ENCODE assay signal across 8 cellular contexts in the genomic region with DNA sequence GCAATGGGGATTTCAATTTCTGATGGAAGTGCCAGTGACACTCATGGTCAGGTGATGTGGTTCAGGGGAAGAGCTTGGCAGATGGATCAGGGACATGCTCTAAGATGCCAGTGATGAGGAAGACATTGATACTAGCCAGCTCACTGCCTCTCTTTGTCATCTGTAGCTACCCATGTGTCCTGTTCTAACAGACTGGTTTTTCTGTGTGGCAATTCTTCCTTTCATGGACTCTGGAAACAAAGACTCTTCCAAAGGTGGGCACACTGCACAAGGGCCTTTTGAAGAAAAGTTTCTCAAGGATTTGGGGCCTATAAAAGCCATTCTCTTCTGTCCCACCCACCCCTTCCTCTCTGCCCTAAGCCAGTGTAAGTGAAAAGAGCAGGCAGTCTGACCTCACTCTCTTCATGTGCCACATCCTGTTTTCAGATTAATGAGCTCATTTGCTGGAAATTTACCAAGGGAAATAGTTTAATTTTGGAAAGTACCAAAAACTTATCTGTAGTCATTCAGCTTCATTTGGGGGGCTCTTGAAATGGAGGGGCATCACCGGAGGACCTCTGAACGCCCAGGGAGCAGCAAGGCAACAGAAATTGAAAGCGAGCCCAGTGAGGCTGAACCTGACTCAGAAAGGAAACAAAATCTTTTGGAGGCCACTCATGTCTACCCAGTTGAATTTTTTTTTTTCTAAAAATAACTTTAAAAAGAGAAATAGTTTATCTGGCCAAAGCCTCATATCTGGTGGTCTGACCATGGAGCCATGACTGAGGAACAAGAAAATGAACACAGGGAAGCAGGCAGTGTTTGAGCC. TPM values are rescaled to one million over a fixed set of nuclear protein-coding genes. Genes with fewer than 3 reads are reported as not detected.
DNase-seq lines count a peak whose midpoint lies in the region; ATAC-seq and TF ChIP-seq lines count a peak whose summit lies in the region.

No MANE protein-coding gene starts in this region.

- TF ChIP-seq CTCF in astrocyte of the spinal cord (IDR thresholded peaks at IDR 0.05; ENCODE audit: low read depth, low read length) = no peak
- TF ChIP-seq CTCF in mucosa of descending colon (IDR thresholded peaks at IDR 0.05) = no peak

- 18% methylated on average over 3 of the region's 3 CpGs for WGBS in urinary bladder

- H3K36me3 ChIP-seq in SJCRH30 (no peaks in the 10 kb centered on the region), mucosa of descending colon (ENCODE audit: low read depth) (no peaks in the 10 kb centered on the region), urinary bladder (ENCODE audit: insufficient read depth) (no peaks in the 10 kb centered on the region)

- H3K4me1 ChIP-seq in SJCRH30 (peaks cover 30% of the 10 kb centered on the region), mucosa of descending colon (ENCODE audit: low read depth) (peaks cover 17% of the 10 kb centered on the region), urinary bladder (ENCODE audit: insufficient read depth) (peaks cover 3% of the 10 kb centered on the region)

- H3K27me3 ChIP-seq in SJCRH30 = no peaks in the 10 kb centered on the region

- H3K27ac ChIP-seq in SJCRH30 (peak overlapping the region; percentile 73), urinary bladder (ENCODE audit: low read depth) (peak overlapping the region; percentile 71)

- H3K4me3 ChIP-seq in SJCRH30 = no peak overlapping the region
- H3K4me3 ChIP-seq in astrocyte of the spinal cord (ENCODE audit: low read depth, low read length) = no peak overlapping the region
- H3K4me3 ChIP-seq in mucosa of descending colon = no peak overlapping the region
- no peak overlapping the region for H3K4me3 ChIP-seq in urinary bladder (ENCODE audit: low read depth, low read length)

- intact Hi-C loops in mucosa of descending colon (cut with DNase I, micrococcal nuclease) = no loop called here

- ATAC-seq in GM18868 (IDR thresholded peaks at IDR 0.05; ENCODE audit: unreplicated experiment) (peak; percentile 59), HG03066 (IDR thresholded peaks at IDR 0.05; ENCODE audit: low read depth, unreplicated experiment) (peak; percentile 38), mucosa of descending colon (peak; percentile 16), left lobe of liver (no peak)

- in situ Hi-C loops in astrocyte of the spinal cord (cut with HindIII; ENCODE audit: low sequenced_read_pairs) = no loop called here

- DNase-seq in AG20443 (ENCODE audit: low spot score) (peak; percentile 70), SJCRH30 (peak; percentile 45 to 61), astrocyte of the spinal cord (ENCODE audit: low read depth, low spot score) (peak; percentile 74), mucosa of descending colon (peak in 1 of 3 donors; percentile 45), left lobe of liver (ENCODE audit: low spot score) (no peak)

- no peaks in the 10 kb centered on the region for H3K9me3 ChIP-seq in SJCRH30 (replicated peaks)
- H3K9me3 ChIP-seq in mucosa of descending colon = no peaks in the 10 kb centered on the region

RNA-seq across cellular contexts. Expression of gene TRAF1, which starts 4.9 kb away (rescaled TPM):
- 0.25 and 0.26 TPM in 2 replicates for total RNA-seq in SJCRH30 (2014; rRNA removed; shearing (Covaris generic))
- total RNA-seq in mucosa of descending colon = 1 to 10 TPM; 2.9 to 5.5 (median 3.8) TPM
- 4.5 TPM for total RNA-seq in urinary bladder
- polyA plus RNA-seq in urinary bladder = 5.3 TPM
- 3.0 TPM for total RNA-seq in left lobe of liver

RNA-seq across cellular contexts. Expression of gene PHF19, which starts 54.5 kb away (rescaled TPM):
- 20.2 and 24.1 TPM in 2 replicates for total RNA-seq in SJCRH30 (2014; rRNA removed; shearing (Covaris generic))
- total RNA-seq in mucosa of descending colon = 10 to 100 TPM in 2 of 3 donors, 1 to 10 TPM in 1; 9.8 to 33.6 (median 26.6) TPM
- total RNA-seq in urinary bladder = 36.6 TPM
- polyA plus RNA-seq in urinary bladder = 44.6 TPM
- total RNA-seq in left lobe of liver = 2.4 TPM
